In genomic region chr1:184019066-184019465, GRCh38 we compare ENCODE assay signal across 16 cellular contexts.
"Had no signal": no experiment of that assay in that cellular context is flagged by ENCODE, and none has a peak within 500 bp of the region (broad histone marks: within the 10 kb centered on the region; RNA-seq: fewer than 3 reads in every experiment).

No MANE protein-coding gene starts in this region.

- H3K27ac ChIP-seq: foreskin keratinocyte, stomach, tibial artery, uterus had no signal

- DNase-seq: activated CD4-positive, alpha-beta memory T cell treated with anti-CD3 and anti-CD28 coated beads, Interleukin-2, amount 10 ng/mL, durations not matched to agents 7 days and 5 days; activated CD4-positive, alpha-beta T cell treated with anti-CD3 and anti-CD28 coated beads for 36 hours; activated effector memory CD4-positive, alpha-beta T cell treated with anti-CD3 and anti-CD28 coated beads, Interleukin-2, amount 50 U/mL, for 16 hours; activated T-cell treated with anti-CD3 and anti-CD28 coated beads, Interleukin-2, amount 50 U/mL, for 4 hours; adrenal gland; central memory CD4-positive, alpha-beta T cell; effector memory CD4-positive, alpha-beta T cell; foreskin keratinocyte; natural killer cell; posterior cingulate gyrus; stimulated activated CD4-positive, alpha-beta T cell treated with anti-CD3 and anti-CD28 coated beads, Interleukin-1b, Interleukin-23, amount 100 ng/mL, for 48 hours; stomach; T-helper 2 cell; tibial artery; uterus had no signal

- H3K4me3 ChIP-seq: adrenal gland, stomach, tibial artery, uterus had no signal

- H3K4me1 ChIP-seq: tibial artery, uterus had no signal

- H3K27me3 ChIP-seq: adrenal gland, stomach, tibial artery, uterus had no signal

- H3K9me3 ChIP-seq: adrenal gland, stomach, tibial artery, uterus had no signal

- H3K36me3 ChIP-seq: adrenal gland, stomach, tibial artery, uterus had no signal

- ATAC-seq: activated CD4-positive, alpha-beta T cell treated with anti-CD3 and anti-CD28 coated beads for 36 hours; activated T-cell treated with anti-CD3 and anti-CD28 coated beads, Interleukin-2, amount 50 U/mL, for 4 hours; foreskin keratinocyte; left lobe of liver; natural killer cell had no signal
